10 cellular contexts compared by ENCODE assay signal in the genomic region with DNA sequence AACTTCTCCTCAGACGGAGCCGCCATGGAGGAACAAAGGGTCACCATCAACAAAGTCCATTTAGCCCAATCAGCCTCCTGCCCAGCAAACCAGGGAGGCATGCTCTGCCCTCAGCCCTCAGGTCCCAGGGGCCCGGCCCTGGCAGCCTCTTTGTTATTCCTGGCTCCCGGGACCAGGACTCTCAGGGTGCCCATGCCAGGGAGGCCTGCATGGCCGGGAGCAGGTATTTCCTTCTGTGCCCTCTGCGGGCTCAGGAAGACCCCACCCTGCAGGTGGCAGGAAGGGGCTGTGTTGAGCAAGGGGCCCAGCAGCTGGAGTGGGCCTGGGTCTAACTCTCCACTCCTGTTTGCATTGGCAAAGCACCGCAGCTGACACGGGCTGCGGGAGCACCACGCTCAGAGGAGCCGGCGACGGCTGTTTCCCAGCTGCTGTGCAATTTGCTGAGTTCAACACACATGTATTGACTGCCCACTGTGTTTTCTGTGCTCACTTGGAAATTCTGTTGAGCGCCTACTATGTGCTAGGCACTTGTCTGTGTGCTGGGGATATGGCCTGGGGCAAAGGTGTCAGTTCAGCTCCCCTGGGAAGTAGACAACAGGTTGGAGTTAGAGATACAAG. TPM values are rescaled to one million over a fixed set of nuclear protein-coding genes. Genes with fewer than 3 reads are reported as not detected.
"Had no signal": no experiment of that assay in that cellular context is flagged by ENCODE, and none has a peak within 500 bp of the region (broad histone marks: within the 10 kb centered on the region; RNA-seq: fewer than 3 reads in every experiment).

No MANE protein-coding gene starts in this region.

RNA-seq across cellular contexts. Expression of a gene that starts 33.2 kb away (rescaled TPM):
- total RNA-seq: activated CD8-positive, alpha-beta T cell treated with anti-CD3 and anti-CD28 coated beads, Interleukin-2, amount 10 ng/mL, durations not matched to agents 7 days and 5 days; activated naive CD4-positive, alpha-beta T cell treated with anti-CD3 and anti-CD28 coated beads, Interleukin-2, amount 50 U/mL, for 72 hours; activated T-helper 1 cell treated with anti-CD3 and anti-CD28 coated beads, Interleukin-12 subunit alpha, Interleukin-12 subunit beta, Interleukin-2, Interleukin-4 antibody, amounts not matched to agents 30 ng/mL and 10 ng/mL and 1 ng/mL, durations not matched to agents 14 hours and 24 hours and 36 hours; astrocyte; cardiac muscle cell; LHCN-M2; M059J; RPMI7951; SJSA1; T-helper 1 cell treated with Interleukin-12 subunit alpha and Interleukin-12 subunit beta and Interleukin-4 antibody, amounts not matched to agents 30 ng/mL and 1 ng/mL, for 36 hours had no signal
- polyA plus RNA-seq: cardiac muscle cell had no signal
